Comparison of ENCODE assay signal across 10 cellular contexts in genomic region chr19:18339703-18340102, GRCh38. TPM values are rescaled to one million over a fixed set of nuclear protein-coding genes. Genes with fewer than 3 reads are reported as not detected.
DNase-seq lines count a peak whose midpoint lies in the region; ATAC-seq and TF ChIP-seq lines count a peak whose summit lies in the region.
"Had no signal": no experiment of that assay in that cellular context is flagged by ENCODE, and none has a peak within 500 bp of the region (broad histone marks: within the 10 kb centered on the region; RNA-seq: fewer than 3 reads in every experiment).

No MANE protein-coding gene starts in this region.

- no peak overlapping the region for H3K4me2 ChIP-seq in smooth muscle cell

- no peaks in the 10 kb centered on the region for H3K9me3 ChIP-seq in smooth muscle cell (replicated peaks; ENCODE audit: low read depth)

- H3F3A ChIP-seq in smooth muscle cell (ENCODE audit: low read depth), result no peaks in the 10 kb centered on the region

- TF ChIP-seq CTCF in AG10803 (conservative IDR thresholded peaks at IDR 0.05; ENCODE audit: low read length), result peak; percentile 39
- TF ChIP-seq CTCF in fibroblast of the aortic adventitia (IDR thresholded peaks at IDR 0.05; ENCODE audit: insufficient read depth, low read length), result peak; percentile 29
- peak; percentile 15 for TF ChIP-seq CTCF in smooth muscle cell (IDR thresholded peaks at IDR 0.05; ENCODE audit: borderline replicate concordance, insufficient read depth, poor library complexity, severe bottlenecking)

- H3K36me3 ChIP-seq in smooth muscle cell (ENCODE audit: low read depth), result no peaks in the 10 kb centered on the region

- H3K27me3 ChIP-seq in smooth muscle cell (ENCODE audit: low read depth), result no peaks in the 10 kb centered on the region

- peak overlapping the region; percentile 81; the same call in 1 of the 2 replicates for H3K4me3 ChIP-seq in AG10803 (ENCODE audit: low read length)
- H3K4me3 ChIP-seq in fibroblast of the aortic adventitia (ENCODE audit: low read depth, low read length), result no peak overlapping the region
- no peak overlapping the region for H3K4me3 ChIP-seq in smooth muscle cell

- WGBS in smooth muscle cell (ENCODE audit: low lambda C conversion rate), result 55% methylated on average over 6 of the region's 6 CpGs

- H2AFZ ChIP-seq in smooth muscle cell (ENCODE audit: low read depth), result no peak overlapping the region

- H3K79me2 ChIP-seq in smooth muscle cell (ENCODE audit: low read depth), result no peaks in the 10 kb centered on the region

- no peak overlapping the region for H3K9ac ChIP-seq in smooth muscle cell (ENCODE audit: low read depth)

- no peaks in the 10 kb centered on the region for H4K20me1 ChIP-seq in smooth muscle cell (ENCODE audit: low read depth)

- no peak overlapping the region for H3K27ac ChIP-seq in smooth muscle cell (ENCODE audit: low read depth)

- DNase-seq in AG10803 (ENCODE audit: low read depth) (no peak), GM19238 (ENCODE audit: insufficient read length, low spot score) (peak; percentile 22), SKM-1 treated with dmso at 0.1 percent for 144 hours (lab: John Stamatoyannopoulos, UW; ENCODE audit: unreplicated experiment) (peak; percentile 30), fibroblast of the aortic adventitia (ENCODE audit: low read depth) (peak; percentile 26), smooth muscle cell (lab: John Stamatoyannopoulos, UW; ENCODE audit: unreplicated experiment) (no peak)
- no peak for DNase-seq in activated effector memory CD4-positive, alpha-beta T cell treated with Interleukin-2 at 50 U/mL for 16 hours

- H3K4me1 ChIP-seq in smooth muscle cell (ENCODE audit: low read depth), result peaks cover 5% of the 10 kb centered on the region

- ATAC-seq in HG03175 (IDR thresholded peaks at IDR 0.05; ENCODE audit: unreplicated experiment), result no peak
- no peak for ATAC-seq in GM21825 (IDR thresholded peaks at IDR 0.05; ENCODE audit: unreplicated experiment)

RNA-seq across cellular contexts. Expression of gene PGPEP1, which starts 0.7 kb away (rescaled TPM):
- total RNA-seq in fibroblast of the aortic adventitia (ENCODE audit: low replicate concordance), result 9.6 and 27.2 TPM in 2 replicates
- 11.1 and 11.7 TPM in 2 replicates for total RNA-seq in smooth muscle cell
- 4.5 and 8.7 TPM in 2 replicates for polyA plus RNA-seq in smooth muscle cell

RNA-seq across cellular contexts. Expression of gene LSM4, which starts 16.8 kb away (rescaled TPM):
- 113 and 119 TPM in 2 replicates for total RNA-seq in fibroblast of the aortic adventitia (ENCODE audit: low replicate concordance)
- 116 and 121 TPM in 2 replicates for total RNA-seq in smooth muscle cell
- 156 and 177 TPM in 2 replicates for polyA plus RNA-seq in smooth muscle cell

RNA-seq across cellular contexts. Expression of gene GDF15, which starts 46.3 kb away (rescaled TPM):
- total RNA-seq in fibroblast of the aortic adventitia (ENCODE audit: low replicate concordance) (23.8 and 27.6 TPM in 2 replicates), smooth muscle cell (18.8 and 30.9 TPM in 2 replicates)
- polyA plus RNA-seq in smooth muscle cell, result 40.4 and 42.8 TPM in 2 replicates

RNA-seq across cellular contexts. Expression of gene LRRC25, which starts 57.7 kb away (rescaled TPM):
- total RNA-seq in fibroblast of the aortic adventitia (ENCODE audit: low replicate concordance) (0.09 TPM in 1 of 2 replicates, not detected in the other), smooth muscle cell (0.67 TPM in 1 of 2 replicates, not detected in the other)
- polyA plus RNA-seq in smooth muscle cell, result 0.34 TPM in 1 of 2 replicates, not detected in the other
- total RNA-seq: NCI-H460, pulmonary artery endothelial cell had no signal

RNA-seq across cellular contexts. Expression of gene JUND, which starts 58.3 kb away (rescaled TPM):
- total RNA-seq in fibroblast of the aortic adventitia (ENCODE audit: low replicate concordance) (61.9 and 85.6 TPM in 2 replicates), smooth muscle cell (79.9 and 164 TPM in 2 replicates)
- 464 and 497 TPM in 2 replicates for polyA plus RNA-seq in smooth muscle cell

Comparison
In these comparisons a context has a peak if more than half of its experiments do, and no peak if none do; other contexts are left out.
1. DNase-seq: peak in GM19238 (single experiment), SKM-1 treated with dmso at 0.1 percent for 144 hours (single experiment) and fibroblast of the aortic adventitia (single experiment); none in AG10803 (single experiment), smooth muscle cell (single experiment) and activated effector memory CD4-positive, alpha-beta T cell treated with Interleukin-2 at 50 U/mL for 16 hours (single experiment).
2. Peak in every context shown above with its lines, with median percentiles within 50 percentile points of each other: CTCF ChIP-seq.